In genomic region chr5:139409116-139409515, GRCh38 we compare ENCODE assay signal across 7 cellular contexts. TPM values are rescaled to one million over a fixed set of nuclear protein-coding genes. Genes with fewer than 3 reads are reported as not detected.
"Had no signal": no experiment of that assay in that cellular context is flagged by ENCODE, and none has a peak within 500 bp of the region (broad histone marks: within the 10 kb centered on the region; RNA-seq: fewer than 3 reads in every experiment).

No MANE protein-coding gene starts in this region.

RNA-seq across cellular contexts. Expression of gene SPATA24, which starts 5.2 kb away (rescaled TPM):
- total RNA-seq: ascending aorta had no signal

RNA-seq across cellular contexts. Expression of gene MZB1, which starts 19.4 kb away (rescaled TPM):
- total RNA-seq: bronchial epithelial cell, chondrocyte had no signal

RNA-seq across cellular contexts. Expression of gene SLC23A1, which starts 26.0 kb away (rescaled TPM):
- total RNA-seq: activated T-cell treated with anti-CD3 and anti-CD28 coated beads, Interleukin-2, amount 50 U/mL, for 4 hours; ascending aorta; bronchial epithelial cell; cardiac muscle cell; chondrocyte; T-helper 17 cell; WTC11 had no signal
